Comparison of ENCODE assay signal across 8 cellular contexts in the genomic region with DNA sequence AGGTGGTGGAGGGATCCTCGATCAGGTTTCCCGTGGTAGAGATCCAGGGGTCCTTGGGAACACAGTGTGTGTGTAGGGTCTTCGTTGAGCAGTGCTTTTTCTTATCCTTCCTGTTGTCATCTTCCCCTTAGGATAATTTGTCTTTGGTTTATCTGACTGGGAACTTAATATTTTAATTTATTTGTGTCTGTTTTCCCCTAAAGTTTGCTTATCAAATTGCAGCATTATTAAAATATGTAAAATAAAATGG. TPM values are rescaled to one million over a fixed set of nuclear protein-coding genes. Genes with fewer than 3 reads are reported as not detected.
DNase-seq lines count a peak whose midpoint lies in the region; ATAC-seq and TF ChIP-seq lines count a peak whose summit lies in the region.

No MANE protein-coding gene starts in this region.

- H3K4me1 Mint-ChIP-seq in CD4-positive, alpha-beta memory T cell: peaks cover 35 to 68% (median 52%) of the 10 kb centered on the region in 4 donors

- no peak for DNase-seq in CD4-positive, alpha-beta memory T cell
- DNase-seq in PC-9 (no peak), epithelial cell of esophagus (ENCODE audit: low read depth) (no peak), osteoblast (ENCODE audit: insufficient read length, low spot score, missing footprints) (no peak), NAMALWA (ENCODE audit: low spot score) (no peak)
- no peak for DNase-seq in activated CD8-positive, alpha-beta memory T cell treated with anti-CD3 and anti-CD28 coated beads for 24 hours

- H3K4me2 ChIP-seq in PC-9 (peak overlapping the region; percentile 91), osteoblast (ENCODE audit: insufficient read depth, low read length) (peak overlapping the region; percentile 84)

- H3K27ac Mint-ChIP-seq in CD4-positive, alpha-beta memory T cell: peak overlapping the region; percentile 97 to 99 (median 99)

- no peaks in the 10 kb centered on the region for H3K9me2 ChIP-seq in PC-9 (ENCODE audit: insufficient read depth)

- no peaks in the 10 kb centered on the region for H3K27me3 Mint-ChIP-seq in CD4-positive, alpha-beta memory T cell

- H3K27ac ChIP-seq in CD4-positive, alpha-beta memory T cell (ENCODE audit: low read depth, low read length): peak overlapping the region; percentile 97
- H3K27ac ChIP-seq in PC-9 (peak overlapping the region; percentile 97), osteoblast (ENCODE audit: low read depth, low read length) (peak overlapping the region; percentile 98)

- peaks cover 19 to 38% of the 10 kb centered on the region in 2 donors for H3K36me3 Mint-ChIP-seq in CD4-positive, alpha-beta memory T cell

- peaks cover 58% of the 10 kb centered on the region for H3K4me1 ChIP-seq in CD4-positive, alpha-beta memory T cell (ENCODE audit: insufficient read depth, low read length)
- peaks cover 43% of the 10 kb centered on the region for H3K4me1 ChIP-seq in PC-9 (replicated peaks; ENCODE audit: insufficient read depth)
- peaks cover 42% of the 10 kb centered on the region for H3K4me1 ChIP-seq in osteoblast (ENCODE audit: insufficient read depth, low read length)

- H3K79me2 ChIP-seq in PC-9 (ENCODE audit: low read depth) (peaks cover 73% of the 10 kb centered on the region), osteoblast (ENCODE audit: insufficient read depth, low read length) (peaks cover 69% of the 10 kb centered on the region)

- no peak for TF ChIP-seq CTCF in PC-9 (conservative IDR thresholded peaks at IDR 0.05)
- no peak for TF ChIP-seq CTCF in epithelial cell of esophagus (IDR thresholded peaks at IDR 0.05; ENCODE audit: insufficient read depth, low read depth, low read length, missing control alignments)
- TF ChIP-seq CTCF in osteoblast (IDR thresholded peaks at IDR 0.05; ENCODE audit: extremely low read depth, low read depth, low read length): no peak

- peak overlapping the region; percentile 92 to 99 (median 97) for H3K4me3 Mint-ChIP-seq in CD4-positive, alpha-beta memory T cell

- H4K20me1 ChIP-seq in PC-9 (ENCODE audit: insufficient read depth): no peaks in the 10 kb centered on the region; the same call in 1 of the 2 replicates
- H4K20me1 ChIP-seq in osteoblast (ENCODE audit: insufficient read depth, low read length): peaks cover 2% of the 10 kb centered on the region

- H3K4me3 ChIP-seq in CD4-positive, alpha-beta memory T cell (ENCODE audit: low read length in 2 of 2): peak overlapping the region; percentile 61 to 96
- H3K4me3 ChIP-seq in PC-9: peak overlapping the region; percentile 89
- H3K4me3 ChIP-seq in epithelial cell of esophagus (ENCODE audit: low read length): peak overlapping the region; percentile 85
- peak overlapping the region; percentile 84 for H3K4me3 ChIP-seq in osteoblast (ENCODE audit: insufficient read depth, low read length)

- TSS peak; percentile 66 for BruUV-seq in PC-9 (replicated peaks; lab: Mats Ljungman, UMichigan)

- CTCF ChIA-PET in CD4-positive, alpha-beta memory T cell (lab: Charles Lee; ENCODE audit: partially characterized antibody): no interaction called here
- CTCF ChIA-PET in PC-9 (lab: Charles Lee): no interaction called here

- no peak for ATAC-seq in HG03571 (IDR thresholded peaks at IDR 0.05; ENCODE audit: unreplicated experiment)
- ATAC-seq in HG02571 (IDR thresholded peaks at IDR 0.05; ENCODE audit: unreplicated experiment): no peak

- POLR2A ChIA-PET in CD4-positive, alpha-beta memory T cell (lab: Charles Lee; ENCODE audit: partially characterized antibody): interaction anchor here (0.7 to 3.1 kb wide), 5 partner anchors 11 to 217 kb away, joined by 3 to 25 read pairs (median 3); a partner anchor contains a TSS
- POLR2A ChIA-PET in PC-9 (lab: Charles Lee; ENCODE audit: unreplicated experiment): interaction anchor here (0.7 kb wide), 1 partner anchor 16 kb away, joined by 4 read pairs; no protein-coding TSS in a partner anchor

- intact Hi-C loops in CD4-positive, alpha-beta memory T cell (cut with micrococcal nuclease): loop anchor here (1.0 to 5.0 kb wide), 6 partner anchors 38 to 1084 kb away; a partner anchor contains a TSS
- intact Hi-C loops in PC-9 (cut with micrococcal nuclease; ENCODE audit: unreplicated experiment): loop anchor here (1.0 to 2.0 kb wide), 3 partner anchors 16 to 52 kb away; a partner anchor contains a TSS

- H3K36me3 ChIP-seq in CD4-positive, alpha-beta memory T cell (ENCODE audit: insufficient read depth, low read length): peaks cover 8% of the 10 kb centered on the region
- H3K36me3 ChIP-seq in PC-9 (ENCODE audit: low read depth) (peaks cover 38% of the 10 kb centered on the region), osteoblast (ENCODE audit: insufficient read depth, low read length) (peaks cover 34% of the 10 kb centered on the region)

- H3K9me3 ChIP-seq in CD4-positive, alpha-beta memory T cell (ENCODE audit: control insufficient read depth in 1 of 2, low read length in 2 of 2): no peaks in the 10 kb centered on the region
- H3K9me3 ChIP-seq in PC-9 (ENCODE audit: insufficient read depth, low read depth): peaks cover 3% of the 10 kb centered on the region; the same call in 1 of the 2 replicates
- no peaks in the 10 kb centered on the region for H3K9me3 ChIP-seq in osteoblast (ENCODE audit: low read depth, low read length)

- H3F3A ChIP-seq in PC-9 (ENCODE audit: insufficient read depth, low read depth): peaks cover 16% of the 10 kb centered on the region

- no peaks in the 10 kb centered on the region for H3K27me3 ChIP-seq in CD4-positive, alpha-beta memory T cell (ENCODE audit: insufficient read depth, low read length)
- H3K27me3 ChIP-seq in PC-9 (ENCODE audit: insufficient read depth, low read depth) (no peaks in the 10 kb centered on the region), osteoblast (ENCODE audit: insufficient read depth, low read length) (no peaks in the 10 kb centered on the region)

- H3K9me3 Mint-ChIP-seq in CD4-positive, alpha-beta memory T cell: no peaks in the 10 kb centered on the region

- H2AFZ ChIP-seq in PC-9 (peak overlapping the region; percentile 91), osteoblast (ENCODE audit: low read length) (peak overlapping the region; percentile 72)

RNA-seq across cellular contexts. Expression of a gene that starts 0.4 kb away (rescaled TPM):
- total RNA-seq in CD4-positive, alpha-beta memory T cell: 10 to 100 TPM; 35.8 to 43.0 TPM
- 10 to 100 TPM; 23.1 to 39.8 TPM for polyA plus RNA-seq in CD4-positive, alpha-beta memory T cell
- 18.9 and 34.7 TPM in 2 replicates for total RNA-seq in PC-9 (2021)
- total RNA-seq in osteoblast: 37.7 and 38.0 TPM in 2 replicates

RNA-seq across cellular contexts. Expression of a gene that starts 0.6 kb away (rescaled TPM):
- 10 to 100 TPM; 15.1 to 15.6 TPM for total RNA-seq in CD4-positive, alpha-beta memory T cell
- polyA plus RNA-seq in CD4-positive, alpha-beta memory T cell: 10 to 100 TPM; 12.8 to 13.9 TPM
- total RNA-seq in PC-9 (2021) (3.7 and 4.9 TPM in 2 replicates), osteoblast (3.3 and 4.7 TPM in 2 replicates)

RNA-seq across cellular contexts. Expression of a gene that starts 38.4 kb away (rescaled TPM):
- total RNA-seq in CD4-positive, alpha-beta memory T cell: 10 to 100 TPM; 64.8 to 70.4 TPM
- 100 to 1,000 TPM in 1 of 2 donors, 10 to 100 TPM in 1; 60.0 to 101 TPM for polyA plus RNA-seq in CD4-positive, alpha-beta memory T cell
- total RNA-seq in PC-9 (2021) (117 and 145 TPM in 2 replicates), osteoblast (177 and 203 TPM in 2 replicates)
